Comparison of ENCODE assay signal across 8 cellular contexts in genomic region chr11:67372993-67373915, GRCh38. TPM values are rescaled to one million over a fixed set of nuclear protein-coding genes. Genes with fewer than 3 reads are reported as not detected.
DNase-seq lines count a peak whose midpoint lies in the region; ATAC-seq and TF ChIP-seq lines count a peak whose summit lies in the region.

CLCF1 (minus strand) TSS chr11:67373598; CDS start chr11:67373539, 59 bp downstream.

- peak within 1 kb of the TSS; percentile 82 for H3K4ac ChIP-seq in trophoblast cell (ENCODE audit: low read depth, low read length)

- peaks cover 1% of the 10 kb centered on the region for H3K9me3 ChIP-seq in trophoblast cell (ENCODE audit: insufficient read depth, low read depth, low read length)

- intact Hi-C loops in activated naive CD4-positive, alpha-beta T cell treated with anti-CD3 and anti-CD28 coated beads for 36 hours (cut with micrococcal nuclease): no loop called here

- H3K27me3 ChIP-seq in GM23338 (ENCODE audit: insufficient read depth): peaks cover 92% of the 10 kb centered on the region
- H3K27me3 ChIP-seq in trophoblast cell (ENCODE audit: insufficient read depth, low read length): peaks cover 15% of the 10 kb centered on the region

- no peaks in the 10 kb centered on the region for H4K20me1 ChIP-seq in GM23338 (replicated peaks; ENCODE audit: insufficient read depth)

- no CpG with 5 or more reads among the region's 88 CpGs for WGBS in trophoblast cell (ENCODE audit: extremely low coverage, insufficient coverage, insufficient read length)

- H4K91ac ChIP-seq in trophoblast cell (ENCODE audit: low read depth, low read length): peak within 1 kb of the TSS; percentile 96

- DNase-seq in AG08396 (ENCODE audit: low spot score): peak; percentile 87
- DNase-seq in GM23338 (ENCODE audit: low spot score): peak; percentile 83
- peak; percentile 90 for DNase-seq in RPMI7951 (ENCODE audit: low read depth)
- DNase-seq in activated naive CD4-positive, alpha-beta T cell treated with anti-CD3 and anti-CD28 coated beads for 36 hours: peak; percentile 50
- peak; percentile 69 for DNase-seq in glutamatergic neuron
- peak; percentile 43 to 65 for DNase-seq in trophoblast cell

- CTCF ChIA-PET in activated naive CD4-positive, alpha-beta T cell treated with anti-CD3 and anti-CD28 coated beads for 36 hours (lab: Charles Lee): interaction anchor here (0.8 to 19.4 kb wide), 6 partner anchors 8 to 111 kb away, joined by 3 to 636 read pairs (median 7); partner anchors contain the start of gene POLD4

- H3K9me2 ChIP-seq in GM23338 (ENCODE audit: insufficient read depth): no peaks in the 10 kb centered on the region

- H2AFZ ChIP-seq in GM23338 (peak within 1 kb of the TSS; percentile 80), trophoblast cell (ENCODE audit: insufficient read depth, low read length, poor library complexity) (peak within 1 kb of the TSS; percentile 75)

- peak within 1 kb of the TSS; percentile 81 for H2BK5ac ChIP-seq in trophoblast cell (ENCODE audit: low read depth, low read length, poor library complexity)

- peak within 1 kb of the TSS; percentile 72 for H3K9ac ChIP-seq in trophoblast cell (ENCODE audit: low read length)

- no peaks in the 10 kb centered on the region for H3K9me3 Mint-ChIP-seq in GM23338
- H3K9me3 Mint-ChIP-seq in activated naive CD4-positive, alpha-beta T cell treated with anti-CD3 and anti-CD28 coated beads for 36 hours: no peaks in the 10 kb centered on the region
- peaks cover 9% of the 10 kb centered on the region for H3K9me3 Mint-ChIP-seq in glutamatergic neuron (ENCODE audit: unreplicated experiment)

- peaks cover 28% of the 10 kb centered on the region for H3K79me1 ChIP-seq in trophoblast cell (ENCODE audit: low read length)

- peaks cover 52% of the 10 kb centered on the region for H3K4me1 Mint-ChIP-seq in GM23338
- peaks cover 23% of the 10 kb centered on the region for H3K4me1 Mint-ChIP-seq in activated naive CD4-positive, alpha-beta T cell treated with anti-CD3 and anti-CD28 coated beads for 36 hours (ENCODE audit: low read depth)
- peaks cover 8% of the 10 kb centered on the region for H3K4me1 Mint-ChIP-seq in glutamatergic neuron (ENCODE audit: low read depth, unreplicated experiment)

- peak within 1 kb of the TSS; percentile 28 for H2BK12ac ChIP-seq in trophoblast cell (ENCODE audit: low read length)

- H3K18ac ChIP-seq in trophoblast cell (ENCODE audit: low read length): peak within 1 kb of the TSS; percentile 82

- H2AK5ac ChIP-seq in trophoblast cell (ENCODE audit: low read length): peak within 1 kb of the TSS; percentile 38

- H3K4me2 ChIP-seq in GM23338 (peak within 1 kb of the TSS; percentile 98), trophoblast cell (ENCODE audit: low read length) (peak within 1 kb of the TSS; percentile 72)

- peak within 1 kb of the TSS; percentile 72 for H3K4me3 ChIP-seq in GM23338
- peak within 1 kb of the TSS; percentile 76 for H3K4me3 ChIP-seq in trophoblast cell (ENCODE audit: low read depth, low read length)

- peak within 1 kb of the TSS; percentile 88 for H3K14ac ChIP-seq in trophoblast cell (ENCODE audit: low read length)

- H3K79me2 ChIP-seq in GM23338 (replicated peaks; ENCODE audit: insufficient read depth) (no peaks in the 10 kb centered on the region), trophoblast cell (ENCODE audit: control insufficient read depth, insufficient read depth, low read length, poor library complexity) (peaks cover 5% of the 10 kb centered on the region)

- H3K4me1 ChIP-seq in GM23338 (ENCODE audit: insufficient read depth) (peaks cover 42% of the 10 kb centered on the region), trophoblast cell (ENCODE audit: control insufficient read depth in 1 of 2, insufficient read depth in 2 of 2, low read length in 2 of 2) (peaks cover 38 to 41% of the 10 kb centered on the region in 2 experiments)

- H3K36me3 Mint-ChIP-seq in GM23338 (ENCODE audit: low read depth) (no peaks in the 10 kb centered on the region; the same call in 2 of the 3 replicates), glutamatergic neuron (ENCODE audit: unreplicated experiment) (no peaks in the 10 kb centered on the region)
- no peaks in the 10 kb centered on the region for H3K36me3 Mint-ChIP-seq in activated naive CD4-positive, alpha-beta T cell treated with anti-CD3 and anti-CD28 coated beads for 36 hours (ENCODE audit: low read depth)

- peak within 1 kb of the TSS; percentile 82 for H4K8ac ChIP-seq in trophoblast cell (ENCODE audit: low read depth, low read length)

- H4K12ac ChIP-seq in trophoblast cell (ENCODE audit: low read depth, low read length): peak within 1 kb of the TSS; percentile 84

- H3K36me3 ChIP-seq in GM23338 (ENCODE audit: insufficient read depth) (no peaks in the 10 kb centered on the region), trophoblast cell (ENCODE audit: control insufficient read depth in 1 of 2, insufficient read depth in 2 of 2, low read length in 2 of 2) (no peaks in the 10 kb centered on the region)

- H3K23ac ChIP-seq in trophoblast cell (ENCODE audit: low read length): no peak within 1 kb of the TSS

- H3K4me3 Mint-ChIP-seq in GM23338 (peak within 1 kb of the TSS; percentile 80), glutamatergic neuron (ENCODE audit: unreplicated experiment) (peak within 1 kb of the TSS; percentile 85)
- peak within 1 kb of the TSS; percentile 73 for H3K4me3 Mint-ChIP-seq in activated naive CD4-positive, alpha-beta T cell treated with anti-CD3 and anti-CD28 coated beads for 36 hours

- no peak for TF ChIP-seq CTCF in GM23338 (conservative IDR thresholded peaks at IDR 0.05; ENCODE audit: low read depth in 2 of 2)
- TF ChIP-seq CTCF in glutamatergic neuron (IDR thresholded peaks at IDR 0.05; ENCODE audit: partially characterized antibody, unreplicated experiment): no peak

- H3F3A ChIP-seq in GM23338 (replicated peaks; ENCODE audit: low read depth): peaks cover 4% of the 10 kb centered on the region; the same call in 1 of the 2 replicates

- H3K27ac Mint-ChIP-seq in GM23338 (peak within 1 kb of the TSS; percentile 67; the same call in 1 of the 2 replicates), glutamatergic neuron (ENCODE audit: unreplicated experiment) (no peak within 1 kb of the TSS)
- no peak within 1 kb of the TSS for H3K27ac Mint-ChIP-seq in activated naive CD4-positive, alpha-beta T cell treated with anti-CD3 and anti-CD28 coated beads for 36 hours

- H3K27me3 Mint-ChIP-seq in GM23338 (ENCODE audit: insufficient read depth, low read depth, poor library complexity) (peaks cover 47% of the 10 kb centered on the region), glutamatergic neuron (ENCODE audit: unreplicated experiment) (peaks cover 21% of the 10 kb centered on the region)
- H3K27me3 Mint-ChIP-seq in activated naive CD4-positive, alpha-beta T cell treated with anti-CD3 and anti-CD28 coated beads for 36 hours (ENCODE audit: low read depth): peaks cover 28% of the 10 kb centered on the region

- H3K27ac ChIP-seq in GM23338 (ENCODE audit: low read depth) (no peak within 1 kb of the TSS), trophoblast cell (ENCODE audit: low read depth, low read length) (peak within 1 kb of the TSS; percentile 68)

- H2BK120ac ChIP-seq in trophoblast cell (ENCODE audit: insufficient read depth, low read length, poor library complexity): peak within 1 kb of the TSS; percentile 88

- ATAC-seq in GM23338: peak; percentile 17
- ATAC-seq in GM19035 (IDR thresholded peaks at IDR 0.05; ENCODE audit: unreplicated experiment): no peak
- no peak for ATAC-seq in HG02588 (IDR thresholded peaks at IDR 0.05; ENCODE audit: unreplicated experiment)

TF ChIP-seq in GM23338, 12 proteins besides CTCF, POLR2A, EP300 and RAD21:
- TF ChIP-seq JUNB (IDR thresholded peaks at IDR 0.05; ENCODE audit: unreplicated experiment): no peak
- TF ChIP-seq EZH2 (IDR thresholded peaks at IDR 0.05; ENCODE audit: low read depth, unreplicated experiment): peak; percentile 17

RNA-seq across cellular contexts. Expression of gene CLCF1, which starts in this region (rescaled TPM):
- total RNA-seq in GM23338 (2014; rRNA removed; shearing (Covaris generic)): 0.19 TPM in 1 of 2 replicates, not detected in the other
- polyA plus RNA-seq in GM23338 (2016; fragmentation: Nextera tagmentation; extraction: Ambion mirVana): 0.17 and 0.32 TPM in 2 replicates
- 4.8 and 5.4 TPM in 2 replicates for total RNA-seq in RPMI7951 (2014; rRNA removed; shearing (Covaris generic))
- not detected for total RNA-seq in activated naive CD4-positive, alpha-beta T cell treated with anti-CD3 and anti-CD28 coated beads for 36 hours
- total RNA-seq in glutamatergic neuron (ENCODE audit: unreplicated experiment): not detected
- 3.1 TPM in 2 replicates for polyA plus RNA-seq in trophoblast cell (2013)

Comparison
In these comparisons a context has a peak if more than half of its experiments do, and no peak if none do; other contexts are left out.
1. Peak in DNase-seq, ATAC-seq, H3K4me3 ChIP-seq and H3K4me2 ChIP-seq in GM23338; RNA of the gene not detected or under 1 TPM.
2. Peak in DNase-seq in activated naive CD4-positive, alpha-beta T cell treated with anti-CD3 and anti-CD28 coated beads for 36 hours; RNA of the gene not detected or under 1 TPM.
3. Peak in DNase-seq in glutamatergic neuron; RNA of the gene not detected or under 1 TPM.